ENCODE assay signal across 9 cellular contexts in genomic region chr12:26434299-26434915, GRCh38.
DNase-seq lines count a peak whose midpoint lies in the region; ATAC-seq, FAIRE-seq and TF ChIP-seq lines count a peak whose summit lies in the region.
"Had no signal": no experiment of that assay in that cellular context is flagged by ENCODE, and none has a peak within 500 bp of the region (broad histone marks: within the 10 kb centered on the region; RNA-seq: fewer than 3 reads in every experiment).

No MANE protein-coding gene starts in this region.

- intact Hi-C loops in GM12878 (cut with micrococcal nuclease; ENCODE audit: unreplicated experiment) (loop anchor here (2.0 to 10.0 kb wide), 3 partner anchors 38 to 220 kb away; no protein-coding TSS in a partner anchor), transverse colon (cut with DNase I; ENCODE audit: low total_unique reads) (no loop called here)

- H3K27me3 ChIP-seq in GM12878 (replicated peaks in 1 of 2; ENCODE audit: control insufficient read depth in 2 of 2, insufficient read depth in 2 of 2, low read length in 1 of 2) (no peaks in the 10 kb centered on the region), keratinocyte (ENCODE audit: control insufficient read depth, extremely low read depth, insufficient read depth, low read length) (no peaks in the 10 kb centered on the region), transverse colon (no peaks in the 10 kb centered on the region)

- no peak overlapping the region for H3K4me2 ChIP-seq in GM12878 (ENCODE audit: control insufficient read depth, insufficient read depth)
- H3K4me2 ChIP-seq in keratinocyte (ENCODE audit: control insufficient read depth, extremely low read depth, insufficient read depth, low read depth, low read length), result no peak overlapping the region

- no peaks in the 10 kb centered on the region for H3K4me1 ChIP-seq in GM12878 (ENCODE audit: control insufficient read depth, insufficient read depth, low read length)
- no peaks in the 10 kb centered on the region for H3K4me1 ChIP-seq in keratinocyte (ENCODE audit: control insufficient read depth, extremely low read depth, insufficient read depth, low read length)
- peaks cover 0 to 9% (median 0%) of the 10 kb centered on the region in 4 donors for H3K4me1 ChIP-seq in transverse colon

- H3K9me3 ChIP-seq in GM12878 (replicated peaks; ENCODE audit: control insufficient read depth, insufficient read depth, low read length) (no peaks in the 10 kb centered on the region), keratinocyte (ENCODE audit: control insufficient read depth, low read depth, low read length) (no peaks in the 10 kb centered on the region), transverse colon (no peaks in the 10 kb centered on the region)

- H2AFZ ChIP-seq in GM12878 (ENCODE audit: control insufficient read depth, low read depth, low read length) (no peak overlapping the region), keratinocyte (ENCODE audit: control insufficient read depth, low read length) (no peak overlapping the region)

- SMC1A ChIA-PET in GM12878 (lab: Charles Lee; ENCODE audit: uncharacterized antibody, unreplicated experiment), result interaction anchor here (0.8 to 2.0 kb wide), 7 partner anchors 8 to 337 kb away, joined by 3 to 6 read pairs (median 4); no protein-coding TSS in a partner anchor

- WGBS in GM12878 (ENCODE audit: insufficient coverage, insufficient replicate concordance, low lambda C conversion rate, missing lambda C conversion rate), result 4% methylated on average over 2 of the region's 2 CpGs
- WGBS in transverse colon (ENCODE audit: low coverage in 1 of 2), 2 donors, result 60 to 65% methylated on average over 2 of the region's 2 CpGs

- TF ChIP-seq EP300 in GM12878 (IDR thresholded peaks at IDR 0.05; ENCODE audit: borderline replicate concordance in 1 of 2, control insufficient read depth in 1 of 2, low read depth in 2 of 2, low read length in 2 of 2) (no peak), transverse colon (IDR thresholded peaks at IDR 0.05; ENCODE audit: low read depth) (no peak)

- BruUV-seq in GM12878 (replicated peaks; lab: Mats Ljungman, UMichigan), result no TSS peak

- no peaks in the 10 kb centered on the region for H3K36me3 Mint-ChIP-seq in activated CD8-positive, alpha-beta memory T cell treated with anti-CD3 and anti-CD28 coated beads, Interleukin-2, amount 10 ng/mL, durations not matched to agents 7 days and 5 days

- H3K4me3 Mint-ChIP-seq in activated CD8-positive, alpha-beta memory T cell treated with anti-CD3 and anti-CD28 coated beads, Interleukin-2, amount 10 ng/mL, durations not matched to agents 7 days and 5 days, result no peak overlapping the region

- H3K9ac ChIP-seq in GM12878 (ENCODE audit: control insufficient read depth, insufficient read depth, low read length), result no peak overlapping the region
- no peak overlapping the region for H3K9ac ChIP-seq in keratinocyte (ENCODE audit: control insufficient read depth, extremely low read depth, insufficient read depth, low read length)

- dilution Hi-C loops in keratinocyte (cut with MboI; ENCODE audit: extremely low pct_ligation_motif_present, low sequenced_read_pairs), result no loop called here

- no peak for DNase-seq in activated CD8-positive, alpha-beta memory T cell treated with anti-CD3 and anti-CD28 coated beads, Interleukin-2, amount 10 ng/mL, durations not matched to agents 7 days and 5 days
- DNase-seq in activated CD8-positive, alpha-beta memory T cell treated with anti-CD3 and anti-CD28 coated beads for 24 hours, result no peak
- peak; percentile 32 for DNase-seq in NCI-H526 treated with DMSO at 0.1 percent for 48 hours (lab: John Stamatoyannopoulos, UW)
- DNase-seq in GM12878 (ENCODE audit: low read depth, low spot score), result no peak
- DNase-seq in keratinocyte (ENCODE audit: low read depth, low spot score), result peak; percentile 19
- DNase-seq in transverse colon, result peak; percentile 10

- no peak overlapping the region for H3K27ac Mint-ChIP-seq in activated CD8-positive, alpha-beta memory T cell treated with anti-CD3 and anti-CD28 coated beads, Interleukin-2, amount 10 ng/mL, durations not matched to agents 7 days and 5 days

- in situ Hi-C loops in GM12878 (cut with MboI), result no loop called here
- in situ Hi-C loops in transverse colon (cut with MboI; ENCODE audit: low pct_ligation_motif_present in 1 of 4, low pct_unique_long_range_greater_than_20kb in 1 of 4, low sequenced_read_pairs in 3 of 4), result no loop called here

- POLR2A ChIA-PET in GM12878 (lab: Charles Lee), result no interaction called here

- H3K27ac ChIP-seq in GM12878 (ENCODE audit: control insufficient read depth, insufficient read depth) (no peak overlapping the region), keratinocyte (ENCODE audit: control insufficient read depth, insufficient read depth, low read length) (no peak overlapping the region), transverse colon (no peak overlapping the region)

- no peaks in the 10 kb centered on the region for H3K27me3 Mint-ChIP-seq in activated CD8-positive, alpha-beta memory T cell treated with anti-CD3 and anti-CD28 coated beads, Interleukin-2, amount 10 ng/mL, durations not matched to agents 7 days and 5 days

- H3K4me1 Mint-ChIP-seq in activated CD8-positive, alpha-beta memory T cell treated with anti-CD3 and anti-CD28 coated beads, Interleukin-2, amount 10 ng/mL, durations not matched to agents 7 days and 5 days, result no peaks in the 10 kb centered on the region

- RAD21 ChIA-PET in GM12878 (lab: Charles Lee; ENCODE audit: unreplicated experiment), result interaction anchor here (1.0 kb wide), 1 partner anchor 32 kb away, joined by 3 read pairs; no protein-coding TSS in a partner anchor

- H4K20me1 ChIP-seq in GM12878 (ENCODE audit: control insufficient read depth, insufficient read depth), result no peaks in the 10 kb centered on the region
- no peaks in the 10 kb centered on the region for H4K20me1 ChIP-seq in keratinocyte (ENCODE audit: control insufficient read depth, extremely low read depth, insufficient read depth, low read length)

- peak; percentile 73 to 77 (median 75) for TF ChIP-seq CTCF in GM12878 (IDR thresholded peaks at IDR 0.05 in 2 of 3, conservative IDR thresholded peaks at IDR 0.05 in 1 of 3; ENCODE audit: control insufficient read depth in 2 of 3, extremely low read depth in 1 of 3, insufficient read depth in 1 of 3, low read depth in 3 of 3, low read length in 3 of 3)
- TF ChIP-seq CTCF in keratinocyte (optimal IDR thresholded peaks at IDR 0.05 in 1 of 3, IDR thresholded peaks at IDR 0.05 in 1 of 3, conservative IDR thresholded peaks at IDR 0.05 in 1 of 3; ENCODE audit: extremely low read depth in 1 of 3, insufficient read depth in 2 of 3, low read length in 3 of 3), result peak; percentile 81 to 89 (median 86)
- peak; percentile 59 to 90 (median 68) for TF ChIP-seq CTCF in transverse colon (IDR thresholded peaks at IDR 0.05)

- H3K79me2 ChIP-seq in GM12878 (ENCODE audit: control insufficient read depth, insufficient read depth, low read length) (no peaks in the 10 kb centered on the region), keratinocyte (ENCODE audit: control insufficient read depth, insufficient read depth, low read length) (no peaks in the 10 kb centered on the region)

- no peak for FAIRE-seq in GM12878 (lab: Jason Lieb, UNC)
- FAIRE-seq in keratinocyte (lab: Jason Lieb, UNC), result peak; percentile 92
- FAIRE-seq: colon had no signal

- TF ChIP-seq POLR2A in GM12878 (IDR thresholded peaks at IDR 0.05; ENCODE audit: low read depth, low read length), result no peak
- no peak for TF ChIP-seq POLR2A in transverse colon (IDR thresholded peaks at IDR 0.05)

- peak; percentile 77 for TF ChIP-seq RAD21 in GM12878 (IDR thresholded peaks at IDR 0.05; ENCODE audit: insufficient read depth, low read depth, low read length)

- H3K36me3 ChIP-seq in GM12878 (ENCODE audit: control insufficient read depth in 2 of 2, insufficient read depth in 2 of 2, low read length in 1 of 2) (peaks cover 0 to 20% of the 10 kb centered on the region in 2 experiments; a peak in 2 of 4 replicates), keratinocyte (ENCODE audit: control insufficient read depth in 2 of 2, extremely low read depth in 1 of 2, insufficient read depth in 2 of 2, low read length in 2 of 2) (no peaks in the 10 kb centered on the region), transverse colon (no peaks in the 10 kb centered on the region)

- no peaks in the 10 kb centered on the region for H3K9me1 ChIP-seq in keratinocyte (ENCODE audit: control insufficient read depth, extremely low read depth, insufficient read depth, low read length)

- H3K9me3 Mint-ChIP-seq in activated CD8-positive, alpha-beta memory T cell treated with anti-CD3 and anti-CD28 coated beads, Interleukin-2, amount 10 ng/mL, durations not matched to agents 7 days and 5 days (ENCODE audit: low read depth), result no peaks in the 10 kb centered on the region

- ATAC-seq in activated CD8-positive, alpha-beta memory T cell treated with anti-CD3 and anti-CD28 coated beads, Interleukin-2, amount 10 ng/mL, durations not matched to agents 7 days and 5 days, result peak; percentile 60
- ATAC-seq in HG03097 (IDR thresholded peaks at IDR 0.05; ENCODE audit: low FRiP score, unreplicated experiment) (peak; percentile 67), GM12878 (peak; percentile 92), HG03342 (IDR thresholded peaks at IDR 0.05; ENCODE audit: unreplicated experiment) (no peak)

- CTCF ChIA-PET in activated CD8-positive, alpha-beta memory T cell treated with anti-CD3 and anti-CD28 coated beads, Interleukin-2, amount 10 ng/mL, durations not matched to agents 7 days and 5 days (lab: Charles Lee), result no interaction called here
- CTCF ChIA-PET in GM12878 (lab: Yijun Ruan, JAX), result interaction anchor here (0.6 to 2.8 kb wide), 11 partner anchors 11 to 411 kb away, joined by 3 to 16 read pairs (median 3); no protein-coding TSS in a partner anchor

- H3K4me3 ChIP-seq in GM12878 (no peak overlapping the region), keratinocyte (ENCODE audit: control insufficient read depth in 2 of 3, extremely low read depth in 1 of 3, insufficient read depth in 2 of 3, low read depth in 1 of 3, low read length in 3 of 3) (no peak overlapping the region), transverse colon (no peak overlapping the region)

TF ChIP-seq in GM12878, 131 proteins besides CTCF, POLR2A, EP300 and RAD21 (continues in another document):
- TF ChIP-seq RAD51 (IDR thresholded peaks at IDR 0.05) (no peak), SUPT20H (IDR thresholded peaks at IDR 0.05; ENCODE audit: borderline replicate concordance, control insufficient read depth, low read depth, low read length) (no peak), ELK1 (IDR thresholded peaks at IDR 0.05; ENCODE audit: low read depth, low read length) (no peak), LARP7 (IDR thresholded peaks at IDR 0.05) (no peak), NRF1 (conservative IDR thresholded peaks at IDR 0.05; ENCODE audit: low read depth, low read length) (no peak)

Comparison
In these comparisons a context has a peak if more than half of its experiments do, and no peak if none do; other contexts are left out.
1. DNase-seq: peak in NCI-H526 treated with DMSO at 0.1 percent for 48 hours (single experiment), keratinocyte (single experiment) and transverse colon (single experiment); none in activated CD8-positive, alpha-beta memory T cell treated with anti-CD3 and anti-CD28 coated beads, Interleukin-2, amount 10 ng/mL, durations not matched to agents 7 days and 5 days (single experiment), activated CD8-positive, alpha-beta memory T cell treated with anti-CD3 and anti-CD28 coated beads for 24 hours (single experiment) and GM12878 (single experiment).
2. Peak in every context shown above with its lines, with median percentiles within 50 percentile points of each other: CTCF ChIP-seq.